1 cellular context compared by ENCODE assay signal in the genomic region with DNA sequence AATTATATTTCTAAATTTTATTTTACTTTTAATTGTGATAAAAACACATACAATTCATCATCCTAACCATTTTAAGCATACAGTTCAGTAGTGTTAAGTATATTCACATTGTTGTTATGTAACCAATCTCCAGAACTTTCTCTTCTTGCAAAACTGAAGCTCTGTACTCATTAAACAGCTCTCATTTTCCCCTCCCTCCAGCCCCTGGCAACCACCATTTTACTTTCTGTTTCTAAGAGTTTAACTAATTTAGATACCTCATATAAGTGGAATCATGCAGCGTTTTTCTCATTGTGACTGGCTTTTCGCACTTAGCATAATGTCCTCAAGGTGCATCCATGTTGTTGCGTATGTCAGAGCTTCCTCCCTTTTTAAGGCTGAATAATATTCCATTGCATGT.
TF ChIP-seq lines count a peak whose summit lies in the region.

No MANE protein-coding gene starts in this region.

TF ChIP-seq in A549, 52 proteins besides CTCF, POLR2A, EP300 and RAD21:
- no peak for TF ChIP-seq REST (IDR thresholded peaks at IDR 0.05)
- no peak for TF ChIP-seq MAFK (IDR thresholded peaks at IDR 0.05; ENCODE audit: partially characterized antibody)
- TF ChIP-seq RFX5 (IDR thresholded peaks at IDR 0.05): no peak
- TF ChIP-seq ZFP36 (IDR thresholded peaks at IDR 0.05; ENCODE audit: borderline replicate concordance, partially characterized antibody): no peak
- TF ChIP-seq ZC3H11A (IDR thresholded peaks at IDR 0.05): no peak
- TF ChIP-seq HMGXB4 (CRISPR knock-in tag; IDR thresholded peaks at IDR 0.05; ENCODE audit: borderline replicate concordance): no peak
